ENCODE assay signal across 24 cellular contexts in the genomic region with DNA sequence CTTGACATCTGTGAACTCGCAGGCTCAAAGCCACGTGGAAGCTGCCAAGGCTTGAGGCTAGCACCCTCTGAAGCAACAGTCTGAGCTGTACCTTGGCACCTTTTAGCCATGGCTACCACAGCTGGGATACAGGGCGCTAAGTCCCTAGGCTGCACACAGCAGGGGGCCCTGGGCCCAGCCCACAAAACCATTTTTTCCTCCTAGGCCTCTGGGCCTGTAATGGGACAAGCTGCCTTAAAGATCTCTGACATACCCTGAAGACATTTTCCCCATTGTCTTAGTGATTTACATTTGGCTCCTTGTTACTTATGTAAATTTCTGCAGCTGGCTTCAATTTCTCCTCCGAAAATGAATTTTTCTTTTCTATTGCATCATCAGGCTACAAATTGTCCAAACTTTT.
DNase-seq lines count a peak whose midpoint lies in the region; ATAC-seq, FAIRE-seq and TF ChIP-seq lines count a peak whose summit lies in the region.
"Had no signal": no experiment of that assay in that cellular context is flagged by ENCODE, and none has a peak within 500 bp of the region (broad histone marks: within the 10 kb centered on the region; RNA-seq: fewer than 3 reads in every experiment).

No MANE protein-coding gene starts in this region.

- no peak overlapping the region for H3K4me3 ChIP-seq in HepG2 (replicated peaks in 1 of 3; ENCODE audit: insufficient read depth in 1 of 3, low read depth in 2 of 3, low read length in 3 of 3)
- H3K4me3 ChIP-seq in right lobe of liver = no peak overlapping the region
- H3K4me3 ChIP-seq in SK-N-MC = no peak overlapping the region
- no peak overlapping the region for H3K4me3 ChIP-seq in H1 (ENCODE audit: extremely low read depth in 1 of 4, insufficient read depth in 2 of 4, low read depth in 3 of 4, low read length in 4 of 4)
- H3K4me3 ChIP-seq: BLaER1, GM12878 had no signal

- H3K4me1 ChIP-seq in HepG2 (ENCODE audit: insufficient read depth, low read length) (no peaks in the 10 kb centered on the region), right lobe of liver (no peaks in the 10 kb centered on the region), H1 (replicated peaks in 1 of 4; ENCODE audit: control insufficient read depth in 3 of 4, insufficient read depth in 4 of 4, low read length in 3 of 4) (no peaks in the 10 kb centered on the region)
- H3K4me1 ChIP-seq: BE2C, BLaER1 had no signal

- ATAC-seq in HepG2 (no peak), right lobe of liver (no peak), HG03135 (IDR thresholded peaks at IDR 0.05; ENCODE audit: unreplicated experiment) (no peak)
- ATAC-seq: GM12878 had no signal

- no peak overlapping the region for H2AFZ ChIP-seq in HepG2 (ENCODE audit: low read length)
- no peak overlapping the region for H2AFZ ChIP-seq in H1 (ENCODE audit: low read length)

- TF ChIP-seq EP300 in HepG2 (IDR thresholded peaks at IDR 0.05; ENCODE audit: low read depth in 2 of 2, low read length in 2 of 2) = no peak
- no peak for TF ChIP-seq EP300 in HepG2 (CRISPR knock-in tag; IDR thresholded peaks at IDR 0.05; ENCODE audit: borderline replicate concordance)
- TF ChIP-seq EP300 in H1 (IDR thresholded peaks at IDR 0.05; ENCODE audit: borderline replicate concordance in 1 of 2, low read depth in 2 of 2, low read length in 2 of 2) = no peak

- H3K27ac ChIP-seq in HepG2 (ENCODE audit: extremely low read length, insufficient read depth, low read length) = no peak overlapping the region
- no peak overlapping the region for H3K27ac ChIP-seq in right lobe of liver
- H3K27ac ChIP-seq in SK-N-MC = no peak overlapping the region
- H3K27ac ChIP-seq in H1 (ENCODE audit: low read depth, low read length) = no peak overlapping the region
- H3K27ac ChIP-seq: 22Rv1, BLaER1 had no signal

- H3K14ac ChIP-seq in H1 (ENCODE audit: insufficient read length) = no peak overlapping the region

- no TSS peak for BruUV-seq in HepG2 (replicated peaks; lab: Mats Ljungman, UMichigan)

- in situ Hi-C loops in HepG2 (cut with HindIII; ENCODE audit: extremely low pct_ligation_motif_present, low pct_unique_long_range_greater_than_20kb) = no loop called here

- H2BK15ac ChIP-seq in H1 (ENCODE audit: low read length) = no peak overlapping the region

- H4K8ac ChIP-seq in H1 (ENCODE audit: extremely low read depth, insufficient read depth, low read length) = no peak overlapping the region

- H3K36me3 ChIP-seq in HepG2 (replicated peaks in 1 of 2; ENCODE audit: control insufficient read depth in 1 of 2, insufficient read depth in 2 of 2, low read length in 2 of 2) = no peaks in the 10 kb centered on the region
- H3K36me3 ChIP-seq in right lobe of liver = no peaks in the 10 kb centered on the region
- H3K36me3 ChIP-seq in SK-N-MC (ENCODE audit: insufficient read depth, low read length) = no peaks in the 10 kb centered on the region
- no peaks in the 10 kb centered on the region; a peak in 1 of 8 replicates for H3K36me3 ChIP-seq in H1 (ENCODE audit: control insufficient read depth in 2 of 4, insufficient read depth in 4 of 4, low read length in 3 of 4)
- H3K36me3 ChIP-seq: BE2C, BLaER1 had no signal

- DNase-seq in HepG2 (ENCODE audit: low spot score) (no peak), right lobe of liver (no peak), SK-N-MC (ENCODE audit: low read depth, low spot score) (peak; percentile 12), H1 (ENCODE audit: low read depth in 1 of 2, low spot score in 2 of 2) (no peak), NOMO-1 (lab: John Stamatoyannopoulos, UW; ENCODE audit: unreplicated experiment in 2 of 2) (no peak)
- DNase-seq: ACHN; BE2C; C1 segment of cervical spinal cord; CD4-positive, CD25-positive, alpha-beta regulatory T cell; CD8-positive, alpha-beta memory T cell; COR-L47; DMS 273 treated with DMSO at 0.1 percent for 48 hours; DMS153; DMS53; DMS79; DND-41; EL; GDM1 had no signal

- H3K79me2 ChIP-seq in HepG2 (ENCODE audit: insufficient read depth, low read length) (no peaks in the 10 kb centered on the region), H1 (ENCODE audit: control insufficient read depth in 1 of 2, insufficient read depth in 2 of 2, low read length in 2 of 2) (no peaks in the 10 kb centered on the region)

- H3K9ac ChIP-seq in HepG2 (ENCODE audit: insufficient read depth, low read depth, low read length) = no peak overlapping the region
- no peak overlapping the region for H3K9ac ChIP-seq in SK-N-MC (ENCODE audit: insufficient read length)
- H3K9ac ChIP-seq in H1 (replicated peaks in 1 of 4; ENCODE audit: extremely low read depth in 1 of 4, low read depth in 3 of 4, low read length in 3 of 4) = no peak overlapping the region
- H3K9ac ChIP-seq: BLaER1 had no signal

- H3K56ac ChIP-seq in H1 (replicated peaks; ENCODE audit: insufficient read length, low read depth, low read length) = no peak overlapping the region

- no peak overlapping the region for H2BK5ac ChIP-seq in H1 (ENCODE audit: low read depth, low read length)

- CTCF ChIA-PET in HepG2 (lab: Yijun Ruan, JAX; ENCODE audit: low intra/inter-chr PET ratio, low total read pairs) (no interaction called here), H1 (lab: Charles Lee; ENCODE audit: partially characterized antibody) (no interaction called here)

- intact Hi-C loops in HepG2 (cut with micrococcal nuclease; ENCODE audit: unreplicated experiment) = no loop called here
- intact Hi-C loops in right lobe of liver (cut with DNase I) = no loop called here

- H3K4ac ChIP-seq in H1 (replicated peaks; ENCODE audit: insufficient read length, low read depth, low read length) = no peak overlapping the region

- H3K4me2 ChIP-seq in HepG2 (ENCODE audit: low read depth, low read length) = no peak overlapping the region
- no peak overlapping the region for H3K4me2 ChIP-seq in H1 (ENCODE audit: insufficient read depth in 1 of 2, low read depth in 2 of 2, low read length in 2 of 2)
- H3K4me2 ChIP-seq: BLaER1 had no signal

- no peaks in the 10 kb centered on the region for H3K27me3 ChIP-seq in HepG2 (ENCODE audit: control insufficient read depth in 1 of 2, insufficient read depth in 2 of 2, low read length in 2 of 2)
- H3K27me3 ChIP-seq in right lobe of liver = no peaks in the 10 kb centered on the region
- no peaks in the 10 kb centered on the region for H3K27me3 ChIP-seq in H1 (replicated peaks in 1 of 4; ENCODE audit: control insufficient read depth in 3 of 4, extremely low read depth in 1 of 4, insufficient read depth in 3 of 4, low read length in 3 of 4)
- H3K27me3 ChIP-seq: BE2C, BLaER1 had no signal

- TF ChIP-seq RAD21 in HepG2 (CRISPR knock-in tag; IDR thresholded peaks at IDR 0.05) = no peak
- TF ChIP-seq RAD21 in H1 (IDR thresholded peaks at IDR 0.05 in 1 of 2, conservative IDR thresholded peaks at IDR 0.05 in 1 of 2; ENCODE audit: low read depth in 2 of 2, low read length in 2 of 2) = no peak

- 0 out of 2 replicates have a peak, but pooled peaks cover 1% of the 10 kb centered on the region for H3K23me2 ChIP-seq in H1 (ENCODE audit: low read depth, low read length)

- H2AK5ac ChIP-seq in H1 (ENCODE audit: low read depth, low read length) = no peak overlapping the region

- no peak for TF ChIP-seq CTCF in HepG2 (CRISPR knock-in tag; IDR thresholded peaks at IDR 0.05)
- no peak for TF ChIP-seq CTCF in right lobe of liver (IDR thresholded peaks at IDR 0.05)
- no peak for TF ChIP-seq CTCF in H1 (IDR thresholded peaks at IDR 0.05; ENCODE audit: control extremely low read depth in 1 of 3, insufficient read depth in 1 of 3, low read depth in 1 of 3, low read length in 3 of 3)

- no peaks in the 10 kb centered on the region for H4K20me1 ChIP-seq in HepG2 (ENCODE audit: insufficient read depth, low read length)
- H4K20me1 ChIP-seq in H1 (replicated peaks in 1 of 2; ENCODE audit: control insufficient read depth in 1 of 2, insufficient read depth in 2 of 2, low read length in 2 of 2) = no peaks in the 10 kb centered on the region
- H4K20me1 ChIP-seq: BLaER1 had no signal

- no peak overlapping the region for H4K91ac ChIP-seq in H1 (replicated peaks; ENCODE audit: insufficient read length, low read length)

- no peaks in the 10 kb centered on the region for H3K79me1 ChIP-seq in H1 (ENCODE audit: low read depth, low read length)

- no peak overlapping the region for H2BK20ac ChIP-seq in H1 (ENCODE audit: low read length)

- TF ChIP-seq POLR2A in HepG2 (IDR thresholded peaks at IDR 0.05; ENCODE audit: insufficient read depth in 1 of 2, low read depth in 2 of 2, low read length in 2 of 2) = no peak
- TF ChIP-seq POLR2A in right lobe of liver (IDR thresholded peaks at IDR 0.05) = no peak
- no peak for TF ChIP-seq POLR2A in H1 (IDR thresholded peaks at IDR 0.05; ENCODE audit: control extremely low read depth in 1 of 2, low read depth in 2 of 2, low read length in 2 of 2)

- no peak overlapping the region for H2BK12ac ChIP-seq in H1 (ENCODE audit: low read depth, low read length)

- H3K23ac ChIP-seq in H1 (ENCODE audit: insufficient read length) = no peak overlapping the region

- H2BK120ac ChIP-seq in H1 (replicated peaks; ENCODE audit: low read depth, low read length) = no peak overlapping the region

- FAIRE-seq in HepG2 (lab: Jason Lieb, UNC) = no peak
- no peak for FAIRE-seq in H1 (lab: Jason Lieb, UNC)
- FAIRE-seq: GM12878, GM12892, GM18507 had no signal

- POLR2A ChIA-PET in HepG2 (lab: Yijun Ruan, JAX) (no interaction called here), H1 (lab: Charles Lee; ENCODE audit: partially characterized antibody) (no interaction called here)

- WGBS in HepG2 (ENCODE audit: low lambda C conversion rate) = 17% methylated on average over 2 of the region's 4 CpGs
- WGBS in right lobe of liver (ENCODE audit: insufficient coverage, low coverage, low lambda C conversion rate, missing lambda C conversion rate) = 44% methylated on average over 3 of the region's 4 CpGs
- 98% methylated on average over 4 of the region's 4 CpGs; no CpG with 5 or more reads in 1 of the 2 experiments for WGBS in H1 (ENCODE audit: extremely low coverage in 1 of 2, insufficient coverage in 1 of 2, insufficient read length in 1 of 2, insufficient replicate concordance in 2 of 2, low coverage in 1 of 2, low lambda C conversion rate in 2 of 2, missing lambda C conversion rate in 1 of 2), 2 experiments

- H4K5ac ChIP-seq in H1 (ENCODE audit: insufficient read length, low read depth, low read length) = no peak overlapping the region

- H3K18ac ChIP-seq in H1 (ENCODE audit: extremely low read depth, low read length) = no peak overlapping the region

- peaks cover 41% of the 10 kb centered on the region for H3K9me3 ChIP-seq in HepG2 (ENCODE audit: low read length)
- no peaks in the 10 kb centered on the region for H3K9me3 ChIP-seq in right lobe of liver
- no peaks in the 10 kb centered on the region for H3K9me3 ChIP-seq in SK-N-MC (ENCODE audit: low read depth, low read length)
- H3K9me3 ChIP-seq in H1 (ENCODE audit: insufficient read depth in 2 of 2, low read depth in 1 of 2, low read length in 1 of 2) = peaks cover 16% of the 10 kb centered on the region in 2 experiments
- H3K9me3 ChIP-seq: BE2C had no signal

TF ChIP-seq in H1, 55 proteins besides CTCF, POLR2A, EP300 and RAD21:
- TF ChIP-seq CEBPB (IDR thresholded peaks at IDR 0.05; ENCODE audit: low read depth, low read length) = peak; percentile 18; the same call in 1 of the 2 replicates
- TF ChIP-seq SP1 (IDR thresholded peaks at IDR 0.05; ENCODE audit: low read depth, low read length) = no peak
